ENCODE assay signal across 1 cellular context in genomic region chr20:62143118-62143975, GRCh38.
TF ChIP-seq lines count a peak whose summit lies in the region.

PSMA7 (minus strand) TSS chr20:62143394; CDS start chr20:62143303, 91 bp downstream.
SS18L1 (plus strand) TSS chr20:62143769; CDS start chr20:62143821, 52 bp downstream.

TF ChIP-seq in HepG2, 621 proteins besides CTCF, POLR2A, EP300 and RAD21 (continued from another document and continues in another):
- TF ChIP-seq THRA (CRISPR knock-in tag; IDR thresholded peaks at IDR 0.05; ENCODE audit: borderline replicate concordance) = 0 out of 2 replicates have a peak, but pooled peaks have one; percentile 67
- no peak for TF ChIP-seq ZNF496 (CRISPR knock-in tag; IDR thresholded peaks at IDR 0.05; ENCODE audit: insufficient replicate concordance)
- no peak for TF ChIP-seq RERE (CRISPR knock-in tag; IDR thresholded peaks at IDR 0.05; ENCODE audit: low read depth)
- no peak for TF ChIP-seq RFX1 (IDR thresholded peaks at IDR 0.05)
- TF ChIP-seq ZNF441 (CRISPR knock-in tag; IDR thresholded peaks at IDR 0.05; ENCODE audit: borderline replicate concordance) = no peak; the same call in 1 of the 2 replicates
- no peak for TF ChIP-seq CSRNP1 (CRISPR knock-in tag; IDR thresholded peaks at IDR 0.05)
- TF ChIP-seq ZNF639 (CRISPR knock-in tag; conservative IDR thresholded peaks at IDR 0.05) = peak; percentile 84
- TF ChIP-seq SP4 (CRISPR knock-in tag; IDR thresholded peaks at IDR 0.05) = peak; percentile 86
- TF ChIP-seq CBX1 (IDR thresholded peaks at IDR 0.05; ENCODE audit: low read depth) = peak; percentile 86
- no peak for TF ChIP-seq KLF13 (CRISPR knock-in tag; IDR thresholded peaks at IDR 0.05)
- no peak; the same call in 1 of the 2 replicates for TF ChIP-seq SRY (CRISPR knock-in tag; IDR thresholded peaks at IDR 0.05)
- peak; percentile 83; the same call in 1 of the 2 replicates for TF ChIP-seq ZBTB26 (CRISPR knock-in tag; IDR thresholded peaks at IDR 0.05; ENCODE audit: borderline replicate concordance)
- TF ChIP-seq BORCS8-MEF2B (CRISPR knock-in tag; IDR thresholded peaks at IDR 0.05) = peak; percentile 60; the same call in 1 of the 2 replicates
- peak; percentile 88; the same call in 1 of the 2 replicates for TF ChIP-seq EED (CRISPR knock-in tag; IDR thresholded peaks at IDR 0.05)
- peak; percentile 51 for TF ChIP-seq ELF1 (CRISPR knock-in tag; IDR thresholded peaks at IDR 0.05)
- no peak for TF ChIP-seq ZNF460 (CRISPR knock-in tag; IDR thresholded peaks at IDR 0.05; ENCODE audit: borderline replicate concordance)
- TF ChIP-seq ZNF414 (CRISPR knock-in tag; IDR thresholded peaks at IDR 0.05) = peak; percentile 43; the same call in 1 of the 2 replicates
- no peak for TF ChIP-seq RNF2 (conservative IDR thresholded peaks at IDR 0.05; ENCODE audit: low read depth)
- peak in 1 of 2 experiments; percentile 53; a peak in 2 of 4 replicates for TF ChIP-seq REST (IDR thresholded peaks at IDR 0.05; ENCODE audit: borderline replicate concordance in 1 of 2, low read depth in 1 of 2, low read length in 2 of 2)
- no peak; the same call in 1 of the 2 replicates for TF ChIP-seq HNF1A (IDR thresholded peaks at IDR 0.05; ENCODE audit: low read depth)
- peak; percentile 70 for TF ChIP-seq HNF1A (CRISPR knock-in tag; IDR thresholded peaks at IDR 0.05; ENCODE audit: borderline replicate concordance)
- 0 out of 2 replicates have a peak, but pooled peaks have one; percentile 1 for TF ChIP-seq ARID2 (CRISPR knock-in tag; IDR thresholded peaks at IDR 0.05; ENCODE audit: borderline replicate concordance)
- peak; percentile 25; the same call in 1 of the 2 replicates for TF ChIP-seq KAT7 (CRISPR knock-in tag; IDR thresholded peaks at IDR 0.05; ENCODE audit: borderline replicate concordance)
- no peak for TF ChIP-seq TCF7L2 (IDR thresholded peaks at IDR 0.05; ENCODE audit: low read depth, low read length)
- TF ChIP-seq ERF (CRISPR knock-in tag; IDR thresholded peaks at IDR 0.05) = peak; percentile 61
- TF ChIP-seq KDM3A (CRISPR knock-in tag; IDR thresholded peaks at IDR 0.05; ENCODE audit: low read depth) = 0 out of 2 replicates have a peak, but pooled peaks have one; percentile 26
- TF ChIP-seq PITX1 (CRISPR knock-in tag; IDR thresholded peaks at IDR 0.05) = no peak
- TF ChIP-seq TSC22D2 (CRISPR knock-in tag; IDR thresholded peaks at IDR 0.05; ENCODE audit: borderline replicate concordance) = peak; percentile 74
- peak; percentile 89 for TF ChIP-seq RELA (CRISPR knock-in tag; IDR thresholded peaks at IDR 0.05)
- TF ChIP-seq BATF2 (CRISPR knock-in tag; IDR thresholded peaks at IDR 0.05) = no peak
- TF ChIP-seq ZNF543 (CRISPR knock-in tag; IDR thresholded peaks at IDR 0.05) = peak; percentile 76
